Comparison of ENCODE assay signal across 8 cellular contexts in genomic region chr2:64654993-64655666, GRCh38. TPM values are rescaled to one million over a fixed set of nuclear protein-coding genes. Genes with fewer than 3 reads are reported as not detected.
DNase-seq lines count a peak whose midpoint lies in the region; ATAC-seq and TF ChIP-seq lines count a peak whose summit lies in the region.

No MANE protein-coding gene starts in this region.

- peaks cover 72% of the 10 kb centered on the region for H3K4me1 Mint-ChIP-seq in activated naive CD4-positive, alpha-beta T cell treated with anti-CD3 and anti-CD28 coated beads for 36 hours (ENCODE audit: low read depth)

- H3K4me1 ChIP-seq in Karpas-422 (ENCODE audit: low read length) (peaks cover 79% of the 10 kb centered on the region), testis (peaks cover 22% of the 10 kb centered on the region)

- H3K9me3 ChIP-seq in Karpas-422 (ENCODE audit: low read length) (no peaks in the 10 kb centered on the region), testis (no peaks in the 10 kb centered on the region)

- H3K9me3 Mint-ChIP-seq in activated naive CD4-positive, alpha-beta T cell treated with anti-CD3 and anti-CD28 coated beads for 36 hours, result no peaks in the 10 kb centered on the region

- H3K27me3 Mint-ChIP-seq in activated naive CD4-positive, alpha-beta T cell treated with anti-CD3 and anti-CD28 coated beads for 36 hours (ENCODE audit: low read depth), result no peaks in the 10 kb centered on the region

- H3K36me3 Mint-ChIP-seq in activated naive CD4-positive, alpha-beta T cell treated with anti-CD3 and anti-CD28 coated beads for 36 hours (ENCODE audit: low read depth), result no peaks in the 10 kb centered on the region

- H3K4me2 ChIP-seq in Karpas-422 (ENCODE audit: low read depth, low read length, poor library complexity, severe bottlenecking), result peak overlapping the region; percentile 91

- H3K36me3 ChIP-seq in Karpas-422 (ENCODE audit: insufficient read depth, low read length) (no peaks in the 10 kb centered on the region), kidney epithelial cell (ENCODE audit: control insufficient read depth, insufficient read depth, low read length) (no peaks in the 10 kb centered on the region), testis (ENCODE audit: low read depth, missing control alignments) (no peaks in the 10 kb centered on the region)

- peak overlapping the region; percentile 92 for H3K9ac ChIP-seq in Karpas-422 (ENCODE audit: low read length)

- peak overlapping the region; percentile 82 for H3K4me3 ChIP-seq in Karpas-422 (ENCODE audit: low read length)
- H3K4me3 ChIP-seq in kidney epithelial cell (ENCODE audit: low read depth, low read length), result no peak overlapping the region
- H3K4me3 ChIP-seq in testis, result peak overlapping the region in 1 of 2 donors; percentile 98

- no peaks in the 10 kb centered on the region for H3K27me3 ChIP-seq in Karpas-422 (ENCODE audit: low read length)
- no peaks in the 10 kb centered on the region for H3K27me3 ChIP-seq in kidney epithelial cell (ENCODE audit: control insufficient read depth, insufficient read depth, low read length)
- no peaks in the 10 kb centered on the region for H3K27me3 ChIP-seq in testis

- DNase-seq in NCI-H1694 treated with DMSO at 0.1 percent for 48 hours (lab: John Stamatoyannopoulos, UW) (peak; percentile 33), NCI-H1694 (lab: John Stamatoyannopoulos, UW) (no peak), Karpas-422 (peak; percentile 91), kidney epithelial cell (ENCODE audit: low read depth) (no peak), testis (no peak)
- DNase-seq in activated naive CD4-positive, alpha-beta T cell treated with anti-CD3 and anti-CD28 coated beads for 36 hours, result peak; percentile 58

- peaks cover 58% of the 10 kb centered on the region for H3K79me2 ChIP-seq in Karpas-422 (ENCODE audit: low read length)

- CTCF ChIA-PET in activated naive CD4-positive, alpha-beta T cell treated with anti-CD3 and anti-CD28 coated beads for 36 hours (lab: Charles Lee), result interaction anchor here (0.5 to 11.2 kb wide), 18 partner anchors 10 to 223 kb away, joined by 3 to 105 read pairs (median 4); no protein-coding TSS in a partner anchor

- no peak for TF ChIP-seq POLR2A in testis (IDR thresholded peaks at IDR 0.05)

- H4K20me1 ChIP-seq in Karpas-422 (ENCODE audit: insufficient read depth, low read depth, low read length), result peaks cover 28% of the 10 kb centered on the region

- H3K27ac ChIP-seq in Karpas-422 (ENCODE audit: low read length) (peak overlapping the region; percentile 96), testis (peak overlapping the region; percentile 98 to 99)

- intact Hi-C loops in activated naive CD4-positive, alpha-beta T cell treated with anti-CD3 and anti-CD28 coated beads for 36 hours (cut with micrococcal nuclease), result loop anchor here (1.0 to 10.0 kb wide), 8 partner anchors 11 to 810 kb away; partner anchors contain the start of genes SLC1A4, SPRED2 and UGP2
- intact Hi-C loops in testis (cut with DNase I; ENCODE audit: low total_unique reads), result loop anchor here (5.0 kb wide), 2 partner anchors 97 to 112 kb away; no protein-coding TSS in a partner anchor

- H3K27ac Mint-ChIP-seq in activated naive CD4-positive, alpha-beta T cell treated with anti-CD3 and anti-CD28 coated beads for 36 hours, result peak overlapping the region; percentile 42

- ATAC-seq in GM21423 (IDR thresholded peaks at IDR 0.05; ENCODE audit: unreplicated experiment) (no peak), GM21576 (IDR thresholded peaks at IDR 0.05; ENCODE audit: unreplicated experiment) (no peak)

- peak; percentile 33 for TF ChIP-seq CTCF in kidney epithelial cell (IDR thresholded peaks at IDR 0.05; ENCODE audit: insufficient read depth, low read length, poor library complexity, severe bottlenecking)
- TF ChIP-seq CTCF in testis (IDR thresholded peaks at IDR 0.05), result peak in 1 of 3 experiments; percentile 20

- no peaks in the 10 kb centered on the region for H3K9me2 ChIP-seq in Karpas-422 (replicated peaks; ENCODE audit: insufficient read depth, low read length)

- peak overlapping the region; percentile 75 for H3K4me3 Mint-ChIP-seq in activated naive CD4-positive, alpha-beta T cell treated with anti-CD3 and anti-CD28 coated beads for 36 hours

- 42 to 44% methylated on average over 7 of the region's 7 CpGs for WGBS in testis, 2 donors

- H2AFZ ChIP-seq in Karpas-422 (ENCODE audit: low read length), result no peak overlapping the region

RNA-seq across cellular contexts. Expression of gene SERTAD2, which starts 1.4 kb away (rescaled TPM):
- 27.2 and 73.8 TPM in 2 replicates for total RNA-seq in Karpas-422 (2014; rRNA removed; shearing (Covaris generic); ENCODE audit: low replicate concordance)
- 10 to 100 TPM; 11.4 to 11.6 TPM for total RNA-seq in activated naive CD4-positive, alpha-beta T cell treated with anti-CD3 and anti-CD28 coated beads for 36 hours
- total RNA-seq in kidney epithelial cell (11.8 and 13.2 TPM in 2 replicates), testis (10 to 100 TPM; 41.4 to 41.7 TPM)
- 24.8 TPM for polyA plus RNA-seq in testis (ENCODE audit: insufficient read depth, low read depth, low replicate concordance)

Comparison
In these comparisons a context has a peak if more than half of its experiments do, and no peak if none do; other contexts are left out.
1. DNase-seq: peak in NCI-H1694 treated with DMSO at 0.1 percent for 48 hours (single experiment), Karpas-422 (single experiment) and activated naive CD4-positive, alpha-beta T cell treated with anti-CD3 and anti-CD28 coated beads for 36 hours (single experiment); none in NCI-H1694 (single experiment), kidney epithelial cell (single experiment) and testis (single experiment).